16 cellular contexts compared by ENCODE assay signal in genomic region chr5:74054139-74054538, GRCh38.
DNase-seq lines count a peak whose midpoint lies in the region; ATAC-seq and TF ChIP-seq lines count a peak whose summit lies in the region.
"Had no signal": no experiment of that assay in that cellular context is flagged by ENCODE, and none has a peak within 500 bp of the region (broad histone marks: within the 10 kb centered on the region; RNA-seq: fewer than 3 reads in every experiment).

No MANE protein-coding gene starts in this region.

- no peaks in the 10 kb centered on the region for H3K36me3 Mint-ChIP-seq in neural progenitor cell

- peak in 2 of 3 experiments; percentile 41 to 81 for DNase-seq in NCI-H1417 (lab: John Stamatoyannopoulos, UW)
- DNase-seq in NCI-H1417 treated with DMSO at 0.1 percent for 48 hours (lab: John Stamatoyannopoulos, UW): no peak
- peak; percentile 89 for DNase-seq in NCI-H146 (lab: John Stamatoyannopoulos, UW)
- DNase-seq in NCI-H748 (lab: John Stamatoyannopoulos, UW; ENCODE audit: unreplicated experiment): peak; percentile 92
- peak; percentile 54 for DNase-seq in neural progenitor cell (ENCODE audit: low spot score)
- DNase-seq in germinal center (ENCODE audit: low spot score): no peak
- DNase-seq in NCI-H345 (lab: John Stamatoyannopoulos, UW): no peak
- DNase-seq: 8988T, DMS79 treated with DMSO at 0.1 percent for 48 hours, H9, NCI-H187, NCI-H446, T-helper 17 cell had no signal

- no peak overlapping the region for H3K4me3 Mint-ChIP-seq in neural progenitor cell
- H3K4me3 Mint-ChIP-seq: H9, T-helper 17 cell had no signal

- no peaks in the 10 kb centered on the region for H3K27me3 ChIP-seq in neural progenitor cell
- H3K27me3 ChIP-seq: BLaER1 treated with 17β-estradiol and CSF1 and Interleukin-3, amounts not matched to agents 10 nM and 100 nM had no signal

- TF ChIP-seq CTCF in neural progenitor cell (IDR thresholded peaks at IDR 0.05): no peak

- peak overlapping the region; percentile 41 for H3K4me2 ChIP-seq in neural progenitor cell
- H3K4me2 ChIP-seq: BLaER1 treated with 17β-estradiol and CSF1 and Interleukin-3, amounts not matched to agents 10 nM and 100 nM; PC-9 had no signal

- peaks cover under 1% of the 10 kb centered on the region for H3K9me3 Mint-ChIP-seq in neural progenitor cell
- H3K9me3 Mint-ChIP-seq: H9 had no signal

- H3F3A ChIP-seq in neural progenitor cell (ENCODE audit: low read depth): peaks cover 23% of the 10 kb centered on the region

- no peak overlapping the region for H3K27ac ChIP-seq in neural progenitor cell
- H3K27ac ChIP-seq: BLaER1 treated with 17β-estradiol and CSF1 and Interleukin-3, amounts not matched to agents 10 nM and 100 nM; PC-9 had no signal

- H3K4me1 ChIP-seq in neural progenitor cell: peaks cover 35% of the 10 kb centered on the region
- H3K4me1 ChIP-seq: BLaER1 treated with 17β-estradiol and CSF1 and Interleukin-3, amounts not matched to agents 10 nM and 100 nM had no signal

- no peak overlapping the region for H3K9ac ChIP-seq in neural progenitor cell
- H3K9ac ChIP-seq: BLaER1 treated with 17β-estradiol and CSF1 and Interleukin-3, amounts not matched to agents 10 nM and 100 nM had no signal

- H3K4me1 Mint-ChIP-seq in neural progenitor cell: peaks cover 39% of the 10 kb centered on the region
- H3K4me1 Mint-ChIP-seq: T-helper 17 cell had no signal

- H3K36me3 ChIP-seq in neural progenitor cell: no peaks in the 10 kb centered on the region
- H3K36me3 ChIP-seq: BLaER1 treated with 17β-estradiol and CSF1 and Interleukin-3, amounts not matched to agents 10 nM and 100 nM had no signal

- no peak overlapping the region for H3K4me3 ChIP-seq in neural progenitor cell
- H3K4me3 ChIP-seq: BLaER1 treated with 17β-estradiol and CSF1 and Interleukin-3, amounts not matched to agents 10 nM and 100 nM; PC-9 had no signal

- ATAC-seq in HG03457 (IDR thresholded peaks at IDR 0.05; ENCODE audit: unreplicated experiment): no peak
- ATAC-seq: T-helper 17 cell had no signal

- no peak overlapping the region for H2AFZ ChIP-seq in neural progenitor cell (replicated peaks)
- H2AFZ ChIP-seq: PC-9 had no signal

- no peak overlapping the region for H3K27ac Mint-ChIP-seq in neural progenitor cell
- H3K27ac Mint-ChIP-seq: H9, T-helper 17 cell had no signal

- H4K20me1 ChIP-seq in neural progenitor cell (ENCODE audit: low read depth): no peaks in the 10 kb centered on the region
- H4K20me1 ChIP-seq: BLaER1 treated with 17β-estradiol and CSF1 and Interleukin-3, amounts not matched to agents 10 nM and 100 nM had no signal

- H3K27me3 Mint-ChIP-seq in neural progenitor cell (ENCODE audit: insufficient read depth, low read depth): peaks cover 4% of the 10 kb centered on the region

- no peaks in the 10 kb centered on the region for H3K79me2 ChIP-seq in neural progenitor cell (ENCODE audit: low read depth)

- H3K9me3 ChIP-seq in neural progenitor cell (ENCODE audit: low read depth): no peaks in the 10 kb centered on the region
- H3K9me3 ChIP-seq: BLaER1 treated with 17β-estradiol and CSF1 and Interleukin-3, amounts not matched to agents 10 nM and 100 nM had no signal

Comparison
In these comparisons a context has a peak if more than half of its experiments do, and no peak if none do; other contexts are left out.
1. DNase-seq: peak in NCI-H1417 (2 of 3), NCI-H146 (single experiment), NCI-H748 (single experiment) and neural progenitor cell (single experiment); none in NCI-H1417 treated with DMSO at 0.1 percent for 48 hours (single experiment), germinal center (single experiment) and NCI-H345 (single experiment).